Comparison of ENCODE assay signal across 36 cellular contexts in the genomic region with DNA sequence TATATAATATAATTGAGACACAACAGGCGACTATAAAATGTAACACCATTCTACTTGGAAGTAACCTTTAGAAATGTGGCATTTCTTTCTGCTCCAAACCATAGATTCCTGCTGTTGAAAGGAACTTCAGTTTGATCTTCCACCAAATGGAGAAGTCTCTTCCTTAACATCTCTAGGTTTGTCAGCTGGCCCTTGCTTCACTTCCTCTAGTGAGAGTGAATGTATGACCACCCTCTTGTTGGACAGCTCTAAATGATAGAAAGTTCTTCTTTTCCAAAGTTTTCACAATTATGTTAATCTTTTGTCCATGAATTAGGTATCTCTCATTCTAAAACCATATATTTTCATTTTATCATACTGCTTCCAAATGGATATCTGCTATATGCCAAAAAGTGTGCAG. TPM values are rescaled to one million over a fixed set of nuclear protein-coding genes. Genes with fewer than 3 reads are reported as not detected.
"Had no signal": no experiment of that assay in that cellular context is flagged by ENCODE, and none has a peak within 500 bp of the region (broad histone marks: within the 10 kb centered on the region; RNA-seq: fewer than 3 reads in every experiment).

No MANE protein-coding gene starts in this region.

- H3K27ac Mint-ChIP-seq: activated CD4-positive, alpha-beta memory T cell treated with anti-CD3 and anti-CD28 coated beads for 36 hours; activated CD4-positive, alpha-beta T cell treated with anti-CD3 and anti-CD28 coated beads, Interleukin-2, amount 10 ng/mL, durations not matched to agents 24 days and 14 days; activated naive CD4-positive, alpha-beta T cell treated with anti-CD3 and anti-CD28 coated beads, Interleukin-2, amount 10 ng/mL, durations not matched to agents 7 days and 5 days; activated naive CD8-positive, alpha-beta T cell treated with anti-CD3 and anti-CD28 coated beads, Interleukin-2, amount 10 ng/mL, durations not matched to agents 7 days and 5 days; activated T-helper 1 cell treated with anti-CD3 and anti-CD28 coated beads, Interleukin-12 subunit alpha, Interleukin-12 subunit beta, Interleukin-2, Interleukin-4 antibody, amounts not matched to agents 30 ng/mL and 10 ng/mL and 1 ng/mL, durations not matched to agents 14 hours and 24 hours and 36 hours; brain; natural killer cell; neural progenitor cell; T-helper 2 cell treated with Interferon-gamma antibody and Interleukin-4, amounts not matched to agents 5 μg/mL and 100 μg/mL, for 36 hours had no signal

- H3K4me3 Mint-ChIP-seq: activated CD4-positive, alpha-beta memory T cell treated with anti-CD3 and anti-CD28 coated beads for 36 hours; activated CD4-positive, alpha-beta T cell treated with anti-CD3 and anti-CD28 coated beads, Interleukin-2, amount 10 ng/mL, durations not matched to agents 24 days and 14 days; activated naive CD4-positive, alpha-beta T cell treated with anti-CD3 and anti-CD28 coated beads, Interleukin-2, amount 10 ng/mL, durations not matched to agents 7 days and 5 days; activated naive CD8-positive, alpha-beta T cell treated with anti-CD3 and anti-CD28 coated beads, Interleukin-2, amount 10 ng/mL, durations not matched to agents 7 days and 5 days; activated T-helper 1 cell treated with anti-CD3 and anti-CD28 coated beads, Interleukin-12 subunit alpha, Interleukin-12 subunit beta, Interleukin-2, Interleukin-4 antibody, amounts not matched to agents 30 ng/mL and 10 ng/mL and 1 ng/mL, durations not matched to agents 14 hours and 24 hours and 36 hours; brain; natural killer cell; neural progenitor cell; T-helper 2 cell treated with Interferon-gamma antibody and Interleukin-4, amounts not matched to agents 5 μg/mL and 100 μg/mL, for 36 hours had no signal

- H3K4me3 ChIP-seq: ascending aorta, cardiac muscle cell, coronary artery, dorsolateral prefrontal cortex, gastroesophageal sphincter, heart right ventricle, left lung, lower lobe of right lung, neural progenitor cell, psoas muscle, smooth muscle cell, suprapubic skin, tibial artery had no signal

- H3K27me3 Mint-ChIP-seq: activated naive CD4-positive, alpha-beta T cell treated with anti-CD3 and anti-CD28 coated beads, Interleukin-2, amount 10 ng/mL, durations not matched to agents 7 days and 5 days had no signal

- H3K36me3 ChIP-seq: ascending aorta, cardiac muscle cell, gastroesophageal sphincter, heart right ventricle, left lung, lower lobe of right lung, neural progenitor cell, suprapubic skin, tibial artery, WERI-Rb-1 had no signal

- H3K4me1 ChIP-seq: ascending aorta, gastroesophageal sphincter, heart right ventricle, left lung, lower lobe of right lung, neural progenitor cell, parathyroid adenoma, psoas muscle, suprapubic skin, tibial artery had no signal

- H3K9me3 ChIP-seq: ascending aorta, gastroesophageal sphincter, left lung, lower lobe of right lung, psoas muscle, suprapubic skin, tibial artery had no signal

- H3K9me3 Mint-ChIP-seq: activated CD4-positive, alpha-beta T cell treated with anti-CD3 and anti-CD28 coated beads, Interleukin-2, amount 10 ng/mL, durations not matched to agents 24 days and 14 days; activated naive CD4-positive, alpha-beta T cell treated with anti-CD3 and anti-CD28 coated beads, Interleukin-2, amount 10 ng/mL, durations not matched to agents 7 days and 5 days; activated naive CD8-positive, alpha-beta T cell treated with anti-CD3 and anti-CD28 coated beads, Interleukin-2, amount 10 ng/mL, durations not matched to agents 7 days and 5 days; activated T-helper 1 cell treated with anti-CD3 and anti-CD28 coated beads, Interleukin-12 subunit alpha, Interleukin-12 subunit beta, Interleukin-2, Interleukin-4 antibody, amounts not matched to agents 30 ng/mL and 10 ng/mL and 1 ng/mL, durations not matched to agents 14 hours and 24 hours and 36 hours; natural killer cell; neural progenitor cell; T-helper 2 cell treated with Interferon-gamma antibody and Interleukin-4, amounts not matched to agents 5 μg/mL and 100 μg/mL, for 36 hours had no signal

- ATAC-seq: gastroesophageal sphincter, heart right ventricle, left lung, lower lobe of right lung, natural killer cell, psoas muscle had no signal

- DNase-seq: activated CD4-positive, alpha-beta memory T cell treated with anti-CD3 and anti-CD28 coated beads for 36 hours; activated CD4-positive, CD25-positive, alpha-beta regulatory T cell treated with anti-CD3 and anti-CD28 coated beads, Interleukin-2, amount 50 U/mL, for 72 hours; activated CD8-positive, alpha-beta memory T cell treated with anti-CD3 and anti-CD28 coated beads, Interleukin-2, amount 50 U/mL, for 4 hours; activated effector memory CD4-positive, alpha-beta T cell treated with anti-CD3 and anti-CD28 coated beads, Interleukin-2, amount 50 U/mL, for 16 hours; activated naive CD4-positive, alpha-beta T cell treated with anti-CD3 and anti-CD28 coated beads, Interleukin-2, amount 10 ng/mL, durations not matched to agents 7 days and 5 days; activated naive CD8-positive, alpha-beta T cell treated with anti-CD3 and anti-CD28 coated beads, Interleukin-2, amount 10 ng/mL, durations not matched to agents 7 days and 5 days; activated T-cell treated with anti-CD3 and anti-CD28 coated beads, Interleukin-2, amount 50 U/mL, for 1 hour; cerebellar nuclear complex; dorsolateral prefrontal cortex; effector memory CD4-positive, alpha-beta T cell; erythroblast; heart right ventricle; kidney glomerular epithelial cell; left lung; lower lobe of right lung; mesendoderm; natural killer cell; occipital lobe; psoas muscle; stimulated activated CD4-positive, alpha-beta T cell treated with anti-CD3 and anti-CD28 coated beads, Interleukin-15, amount 100 ng/mL, for 24 hours; stimulated activated CD4-positive, alpha-beta T cell treated with anti-CD3 and anti-CD28 coated beads, Interleukin-2, amount 100 ng/mL, for 24 hours; stimulated activated naive CD4-positive, alpha-beta T cell; WERI-Rb-1 had no signal

- H3K27me3 ChIP-seq: ascending aorta, cardiac muscle cell, heart right ventricle, left lung, neural progenitor cell, tibial artery had no signal

- H3K4me1 Mint-ChIP-seq: activated CD4-positive, alpha-beta T cell treated with anti-CD3 and anti-CD28 coated beads, Interleukin-2, amount 10 ng/mL, durations not matched to agents 24 days and 14 days; activated naive CD4-positive, alpha-beta T cell treated with anti-CD3 and anti-CD28 coated beads, Interleukin-2, amount 10 ng/mL, durations not matched to agents 7 days and 5 days; activated naive CD8-positive, alpha-beta T cell treated with anti-CD3 and anti-CD28 coated beads, Interleukin-2, amount 10 ng/mL, durations not matched to agents 7 days and 5 days; brain; natural killer cell; neural progenitor cell had no signal

- H3K36me3 Mint-ChIP-seq: activated CD4-positive, alpha-beta memory T cell treated with anti-CD3 and anti-CD28 coated beads for 36 hours; activated naive CD4-positive, alpha-beta T cell treated with anti-CD3 and anti-CD28 coated beads, Interleukin-2, amount 10 ng/mL, durations not matched to agents 7 days and 5 days; activated naive CD8-positive, alpha-beta T cell treated with anti-CD3 and anti-CD28 coated beads, Interleukin-2, amount 10 ng/mL, durations not matched to agents 7 days and 5 days; brain; natural killer cell; neural progenitor cell had no signal

- H3K27ac ChIP-seq: ascending aorta, cardiac muscle cell, coronary artery, dorsolateral prefrontal cortex, gastroesophageal sphincter, heart right ventricle, left lung, lower lobe of right lung, neural progenitor cell, parathyroid adenoma, psoas muscle, suprapubic skin, tibial artery, WERI-Rb-1 had no signal

RNA-seq across cellular contexts. Expression of a gene that starts 38.7 kb away (rescaled TPM):
- total RNA-seq: natural killer cell had no signal
